In the genomic region with DNA sequence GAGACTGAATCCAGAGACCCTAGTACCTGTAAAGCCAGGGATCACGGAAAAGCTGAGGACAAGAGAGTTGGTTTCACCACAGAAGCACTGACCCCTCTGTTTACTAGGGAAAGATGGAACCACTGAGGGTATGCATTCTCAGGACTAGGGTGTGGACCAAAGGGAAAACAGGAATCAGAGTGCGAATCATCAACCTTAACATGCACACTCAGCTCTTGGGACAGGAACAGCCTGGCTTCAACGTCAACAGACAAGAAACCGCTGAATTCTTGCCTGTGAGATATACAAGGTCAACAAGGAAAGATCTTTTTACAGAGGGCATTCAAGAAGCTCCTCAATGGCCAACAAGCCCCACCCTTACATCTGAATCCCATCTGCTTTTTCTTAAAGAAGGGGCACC, we compare ENCODE assay signal across 16 cellular contexts. TPM values are rescaled to one million over a fixed set of nuclear protein-coding genes. Genes with fewer than 3 reads are reported as not detected.
DNase-seq lines count a peak whose midpoint lies in the region; FAIRE-seq and TF ChIP-seq lines count a peak whose summit lies in the region.
"Had no signal": no experiment of that assay in that cellular context is flagged by ENCODE, and none has a peak within 500 bp of the region (broad histone marks: within the 10 kb centered on the region; RNA-seq: fewer than 3 reads in every experiment).

No MANE protein-coding gene starts in this region.

- H3K27me3 Mint-ChIP-seq in Calu3 (ENCODE audit: unreplicated experiment): no peaks in the 10 kb centered on the region

- H3K4me3 ChIP-seq in H7 (ENCODE audit: insufficient read depth, low read depth, low read length): no peak overlapping the region
- no peak overlapping the region for H3K4me3 ChIP-seq in bronchial epithelial cell (ENCODE audit: low read depth, low read length)
- H3K4me3 ChIP-seq in stomach smooth muscle (ENCODE audit: low read length in 2 of 2): no peak overlapping the region
- H3K4me3 ChIP-seq: lung had no signal

- peaks cover 42% of the 10 kb centered on the region for H3K4me1 ChIP-seq in stomach smooth muscle (ENCODE audit: control insufficient read depth, insufficient read depth, low read length)

- H3K4me1 Mint-ChIP-seq in Calu3 (ENCODE audit: low read depth, unreplicated experiment): peaks cover 42% of the 10 kb centered on the region

- no TSS peak for BruUV-seq in Calu3 (replicated peaks; lab: Mats Ljungman, UMichigan)

- DNase-seq in H7 (peak; percentile 12), bronchial epithelial cell (ENCODE audit: low read depth) (peak; percentile 80), kidney tubule cell (ENCODE audit: low spot score) (peak; percentile 48), CD1c-positive myeloid dendritic cell (ENCODE audit: extremely low spot score) (no peak), Calu3 (no peak), HUDEP-2 (lab: John Stamatoyannopoulos, UW; ENCODE audit: unreplicated experiment in 76 of 76) (no peak), T-helper 2 cell (no peak)
- DNase-seq: NCI-H1092; NCI-H510A treated with DMSO at 0.1 percent for 48 hours; retina; RPMI8226; stimulated activated naive CD8-positive, alpha-beta T cell treated with anti-CD3 and anti-CD28 coated beads, Interleukin-15, Interleukin-2, amounts not matched to agents 100 U/mL and 50 U/mL, for 24 hours had no signal

- no peaks in the 10 kb centered on the region for H3K36me3 ChIP-seq in H7 (replicated peaks; ENCODE audit: control insufficient read depth, insufficient read depth, low read length)
- H3K36me3 ChIP-seq in bronchial epithelial cell (ENCODE audit: control insufficient read depth, insufficient read depth, low read length): peaks cover 1% of the 10 kb centered on the region
- H3K36me3 ChIP-seq in stomach smooth muscle (ENCODE audit: control insufficient read depth in 2 of 2, insufficient read depth in 2 of 2, low read length in 2 of 2): peaks cover 4 to 5% of the 10 kb centered on the region in 2 donors

- H3K27ac Mint-ChIP-seq in Calu3 (ENCODE audit: unreplicated experiment): no peak overlapping the region

- no peak for TF ChIP-seq CTCF in bronchial epithelial cell (IDR thresholded peaks at IDR 0.05; ENCODE audit: insufficient read depth, low read length, severe bottlenecking)
- no peak for TF ChIP-seq CTCF in Calu3 (IDR thresholded peaks at IDR 0.05; ENCODE audit: unreplicated experiment)

- H3K4me3 Mint-ChIP-seq in Calu3 (ENCODE audit: low read depth, unreplicated experiment): no peak overlapping the region

- peak overlapping the region; percentile 41 for H3K27ac ChIP-seq in stomach smooth muscle (ENCODE audit: low read length)

- intact Hi-C loops in Calu3 (cut with micrococcal nuclease; ENCODE audit: unreplicated experiment): no loop called here

- H3K27me3 ChIP-seq in H7 (ENCODE audit: control insufficient read depth, insufficient read depth, low read length) (no peaks in the 10 kb centered on the region; the same call in 1 of the 2 replicates), bronchial epithelial cell (ENCODE audit: control insufficient read depth, insufficient read depth, low read length) (no peaks in the 10 kb centered on the region), stomach smooth muscle (ENCODE audit: control insufficient read depth in 1 of 2, insufficient read depth in 2 of 2, low read length in 2 of 2) (no peaks in the 10 kb centered on the region)

- H3K9ac ChIP-seq in stomach smooth muscle (ENCODE audit: low read length in 2 of 2): no peak overlapping the region

- H3K36me3 Mint-ChIP-seq in Calu3 (ENCODE audit: insufficient read depth, unreplicated experiment): peaks cover 65% of the 10 kb centered on the region
- H3K36me3 Mint-ChIP-seq: activated naive CD4-positive, alpha-beta T cell treated with anti-CD3 and anti-CD28 coated beads, Interleukin-2, amount 50 U/mL, for 72 hours had no signal

- H3K9me3 ChIP-seq in stomach smooth muscle (ENCODE audit: control insufficient read depth in 2 of 2, low read length in 2 of 2): no peaks in the 10 kb centered on the region

- H3K9me3 Mint-ChIP-seq in Calu3 (ENCODE audit: low read depth, unreplicated experiment): peaks cover 2% of the 10 kb centered on the region
- H3K9me3 Mint-ChIP-seq: activated naive CD4-positive, alpha-beta T cell treated with anti-CD3 and anti-CD28 coated beads, Interleukin-2, amount 50 U/mL, for 72 hours had no signal

- CTCF ChIA-PET in Calu3 (lab: Charles Lee): interaction anchor here (0.5 to 1.0 kb wide), 5 partner anchors 8 to 1584 kb away, joined by 3 read pairs; no protein-coding TSS in a partner anchor

- no peak for FAIRE-seq in bronchial epithelial cell (lab: Jason Lieb, UNC)
- FAIRE-seq: D721Med had no signal

RNA-seq across cellular contexts. Expression of a gene that starts 14.9 kb away (rescaled TPM):
- 44.3 and 61.9 TPM in 2 replicates for total RNA-seq in H7 (2014; rRNA removed; shearing (Covaris generic))
- 29.0 and 53.0 TPM in 2 replicates for total RNA-seq in bronchial epithelial cell
- total RNA-seq in Calu3 (2022): 213 and 218 TPM in 2 replicates

Comparison
In these comparisons a context has a peak if more than half of its experiments do, and no peak if none do; other contexts are left out.
1. DNase-seq: peak in H7 (single experiment), bronchial epithelial cell (single experiment) and kidney tubule cell (single experiment); none in CD1c-positive myeloid dendritic cell (single experiment), Calu3 (single experiment), HUDEP-2 (0 of 76) and T-helper 2 cell (0 of 5).